27 cellular contexts compared by ENCODE assay signal in the genomic region with DNA sequence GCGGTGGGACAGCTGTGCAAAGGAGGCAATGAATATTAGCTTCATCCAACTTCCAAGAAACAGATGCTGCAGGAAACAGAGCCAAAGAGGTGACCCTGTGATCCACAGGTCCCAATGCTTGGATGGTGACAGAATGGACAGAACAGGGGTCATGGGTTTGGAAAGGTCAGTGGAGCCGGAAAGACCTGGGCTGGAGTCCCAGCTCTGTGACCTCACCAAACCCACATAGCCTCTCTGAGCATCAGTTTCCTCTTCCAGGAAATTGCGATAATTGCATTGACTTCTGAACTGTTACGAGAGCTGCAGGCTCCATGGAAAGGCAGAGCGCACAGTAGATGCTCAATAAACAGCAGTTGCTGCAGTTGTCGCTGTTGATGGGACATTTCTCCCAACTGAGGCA.
A peak's percentile ranks its signal among the peaks of the same experiment; 100 is the strongest.
DNase-seq lines count a peak whose midpoint lies in the region; FAIRE-seq and TF ChIP-seq lines count a peak whose summit lies in the region.
"Had no signal": no experiment of that assay in that cellular context is flagged by ENCODE, and none has a peak within 500 bp of the region (broad histone marks: within the 10 kb centered on the region; RNA-seq: fewer than 3 reads in every experiment).

No MANE protein-coding gene starts in this region.

- WGBS in transverse colon (ENCODE audit: low coverage in 1 of 2), 2 donors, result 90 to 92% methylated on average over 5 to 6 of the region's 6 CpGs

- H3K4me1 ChIP-seq in HEK293 (ENCODE audit: control insufficient read depth, insufficient read depth, low read length) (no peaks in the 10 kb centered on the region), transverse colon (no peaks in the 10 kb centered on the region), colonic mucosa (no peaks in the 10 kb centered on the region)
- H3K4me1 ChIP-seq: BE2C, BLaER1 had no signal

- no peak overlapping the region for H3K27ac ChIP-seq in HEK293 (ENCODE audit: extremely low read depth, low read depth, low read length)
- peak overlapping the region; percentile 29 for H3K27ac ChIP-seq in WERI-Rb-1
- no peak overlapping the region for H3K27ac ChIP-seq in transverse colon
- no peak overlapping the region for H3K27ac ChIP-seq in colonic mucosa
- H3K27ac ChIP-seq: BLaER1 had no signal

- no peak overlapping the region for H3K9ac ChIP-seq in colonic mucosa (ENCODE audit: low read depth in 2 of 2, low read length in 2 of 2)
- H3K9ac ChIP-seq: BLaER1 had no signal

- peaks cover 14% of the 10 kb centered on the region for H3K27me3 Mint-ChIP-seq in chondrocyte (ENCODE audit: low read depth)
- H3K27me3 Mint-ChIP-seq: CD4-positive, CD25-positive, alpha-beta regulatory T cell had no signal

- no peak overlapping the region for H3K4me3 Mint-ChIP-seq in chondrocyte (ENCODE audit: unreplicated experiment)
- H3K4me3 Mint-ChIP-seq: CD14-positive monocyte; CD4-positive, alpha-beta memory T cell; CD4-positive, CD25-positive, alpha-beta regulatory T cell; CD8-positive, alpha-beta memory T cell had no signal

- H3K4me1 Mint-ChIP-seq in chondrocyte (ENCODE audit: low read depth), result peaks cover 3% of the 10 kb centered on the region
- H3K4me1 Mint-ChIP-seq: CD14-positive monocyte; CD4-positive, alpha-beta memory T cell; CD4-positive, CD25-positive, alpha-beta regulatory T cell; CD8-positive, alpha-beta memory T cell had no signal

- no peak for TF ChIP-seq POLR2A in transverse colon (IDR thresholded peaks at IDR 0.05)
- TF ChIP-seq POLR2A in H54 (IDR thresholded peaks at IDR 0.05; ENCODE audit: low read depth, low read length), result no peak

- no peak for FAIRE-seq in H54 (lab: Jason Lieb, UNC)
- FAIRE-seq: A204.1, GM12878, GM12892, GM18507 had no signal

- no peak for DNase-seq in WERI-Rb-1
- DNase-seq in chondrocyte (ENCODE audit: low spot score), result peak; percentile 8
- no peak for DNase-seq in transverse colon
- no peak for DNase-seq in H54 (ENCODE audit: insufficient read length, low spot score)
- DNase-seq in colonic mucosa, result no peak
- DNase-seq: 8988T; ACHN; BE2C; C1 segment of cervical spinal cord; CD4-positive, alpha-beta memory T cell; CD4-positive, CD25-positive, alpha-beta regulatory T cell; CD8-positive, alpha-beta memory T cell; COR-L47; DMS 273 treated with DMSO at 0.1 percent for 48 hours; DMS153; DMS53; DMS79; DND-41; EL; GDM1 had no signal

- CTCF ChIA-PET in HEK293 (lab: Yijun Ruan, JAX), result interaction anchor here (0.6 kb wide), 1 partner anchor 900 kb away, joined by 3 read pairs; no protein-coding TSS in a partner anchor

- TF ChIP-seq EP300 in transverse colon (IDR thresholded peaks at IDR 0.05; ENCODE audit: low read depth), result no peak

- H3K36me3 ChIP-seq in HEK293 (ENCODE audit: control insufficient read depth in 2 of 2, insufficient read depth in 1 of 2, low read length in 2 of 2) (no peaks in the 10 kb centered on the region), WERI-Rb-1 (no peaks in the 10 kb centered on the region), transverse colon (no peaks in the 10 kb centered on the region), colonic mucosa (no peaks in the 10 kb centered on the region)
- H3K36me3 ChIP-seq: BE2C, BLaER1 had no signal

- no peaks in the 10 kb centered on the region for H3K27me3 ChIP-seq in WERI-Rb-1 (ENCODE audit: insufficient read depth, low read depth, severe bottlenecking)
- H3K27me3 ChIP-seq in transverse colon, result no peaks in the 10 kb centered on the region
- no peaks in the 10 kb centered on the region for H3K27me3 ChIP-seq in colonic mucosa
- H3K27me3 ChIP-seq: BLaER1 had no signal

- H3K9me3 Mint-ChIP-seq in chondrocyte (ENCODE audit: low read depth), result peaks cover 5% of the 10 kb centered on the region

- H3K9me3 ChIP-seq in HEK293 (ENCODE audit: control insufficient read depth, insufficient read depth, low read depth, low read length), result no peaks in the 10 kb centered on the region
- no peaks in the 10 kb centered on the region for H3K9me3 ChIP-seq in WERI-Rb-1 (ENCODE audit: severe bottlenecking)
- H3K9me3 ChIP-seq in transverse colon, result no peaks in the 10 kb centered on the region
- H3K9me3 ChIP-seq in colonic mucosa, result no peaks in the 10 kb centered on the region
- H3K9me3 ChIP-seq: BE2C had no signal

- H3K4me3 ChIP-seq in HEK293 (ENCODE audit: low read depth, low read length) (no peak overlapping the region), WERI-Rb-1 (ENCODE audit: low read depth, low read length) (no peak overlapping the region; the same call in 1 of the 2 replicates), transverse colon (no peak overlapping the region), colonic mucosa (no peak overlapping the region)
- H3K4me3 ChIP-seq: BLaER1, GM12878 had no signal

- TF ChIP-seq CTCF in HEK293 (tag by site-specific recombination; IDR thresholded peaks at IDR 0.05) (no peak), WERI-Rb-1 (IDR thresholded peaks at IDR 0.05; ENCODE audit: low read depth, low read length) (no peak), chondrocyte (IDR thresholded peaks at IDR 0.05) (no peak), transverse colon (IDR thresholded peaks at IDR 0.05) (no peak), colonic mucosa (IDR thresholded peaks at IDR 0.05) (no peak)

- H3K27ac Mint-ChIP-seq in chondrocyte (ENCODE audit: unreplicated experiment), result no peak overlapping the region
- H3K27ac Mint-ChIP-seq: CD14-positive monocyte; CD4-positive, alpha-beta memory T cell; CD4-positive, CD25-positive, alpha-beta regulatory T cell; CD8-positive, alpha-beta memory T cell had no signal

- intact Hi-C loops in transverse colon (cut with DNase I; ENCODE audit: low total_unique reads) (no loop called here), colonic mucosa (cut with DNase I) (no loop called here)

- no peaks in the 10 kb centered on the region for H3K36me3 Mint-ChIP-seq in chondrocyte (ENCODE audit: low read depth)
- H3K36me3 Mint-ChIP-seq: CD14-positive monocyte; CD4-positive, alpha-beta memory T cell; CD4-positive, CD25-positive, alpha-beta regulatory T cell; CD8-positive, alpha-beta memory T cell had no signal

- POLR2A ChIA-PET in HEK293 (lab: Yijun Ruan, JAX), result no interaction called here

- in situ Hi-C loops in transverse colon (cut with MboI; ENCODE audit: low pct_ligation_motif_present in 1 of 4, low pct_unique_long_range_greater_than_20kb in 1 of 4, low sequenced_read_pairs in 3 of 4), result no loop called here

TF ChIP-seq in HEK293, 187 proteins besides CTCF, POLR2A, EP300 and RAD21:
- TF ChIP-seq ZNF664 (tag by site-specific recombination; IDR thresholded peaks at IDR 0.05) (peak; percentile 14; the same call in 1 of the 2 replicates), ZNF791 (tag by site-specific recombination; IDR thresholded peaks at IDR 0.05) (no peak)
